In the genomic region with DNA sequence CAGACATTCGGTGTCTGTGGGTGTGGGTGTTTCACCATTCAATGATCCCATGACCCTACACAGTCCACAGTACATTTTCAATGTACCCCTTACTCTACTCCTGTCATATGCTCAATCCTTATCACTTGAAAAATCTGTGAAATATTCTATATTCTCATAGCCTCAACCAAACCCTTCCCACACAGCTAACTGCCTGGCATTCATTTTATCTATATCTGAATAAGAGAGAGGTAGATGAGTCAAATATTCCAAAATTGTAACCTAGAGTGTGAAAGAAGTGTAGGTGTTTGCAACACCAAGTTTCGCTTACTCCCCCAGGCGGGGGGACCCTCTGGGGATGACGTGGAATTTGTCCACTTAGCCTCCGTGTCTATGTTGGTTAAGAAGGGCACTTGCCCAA, we compare ENCODE assay signal across 19 cellular contexts.
DNase-seq lines count a peak whose midpoint lies in the region; ATAC-seq lines count a peak whose summit lies in the region.
"Had no signal": no experiment of that assay in that cellular context is flagged by ENCODE, and none has a peak within 500 bp of the region (broad histone marks: within the 10 kb centered on the region; RNA-seq: fewer than 3 reads in every experiment).

No MANE protein-coding gene starts in this region.

- peak; percentile 52 for DNase-seq in activated T-cell treated with anti-CD3 and anti-CD28 coated beads for 24 hours (ENCODE audit: low read depth)
- no peak for DNase-seq in activated T-cell treated with anti-CD3 and anti-CD28 coated beads for 4 hours
- DNase-seq in activated T-helper 9 cell treated with anti-CD3 and anti-CD28 coated beads, Interleukin-2, amount 50 U/mL, for 16 hours (ENCODE audit: low read depth) = peak; percentile 43
- DNase-seq in stimulated activated CD4-positive, alpha-beta T cell treated with anti-CD3 and anti-CD28 coated beads, Interleukin-2, amount 100 ng/mL, for 24 hours = peak; percentile 71 to 74
- peak; percentile 78 for DNase-seq in stimulated activated naive CD8-positive, alpha-beta T cell treated with anti-CD3 and anti-CD28 coated beads, Interleukin-15, Interleukin-2, amounts not matched to agents 100 U/mL and 50 U/mL, for 24 hours
- DNase-seq in MV-4-11 (lab: John Stamatoyannopoulos, UW) = no peak
- DNase-seq in NCI-H1092 treated with DMSO at 0.1 percent for 48 hours (lab: John Stamatoyannopoulos, UW) = no peak
- no peak for DNase-seq in SK-N-DZ (ENCODE audit: low spot score)
- DNase-seq: activated gamma-delta T cell treated with Interleukin-2 at 50 U/mL for 16 hours; CD4-positive, CD25-positive, alpha-beta regulatory T cell; DMS79; foreskin melanocyte; left colon; NCI-H2029; NCI-H526; SHP77 treated with DMSO at 0.1 percent for 48 hours; spleen; stomach; T-helper 17 cell had no signal

- peak; percentile 78 for ATAC-seq in stimulated activated naive CD8-positive, alpha-beta T cell treated with anti-CD3 and anti-CD28 coated beads, Interleukin-15, Interleukin-2, amounts not matched to agents 100 U/mL and 50 U/mL, for 24 hours
- ATAC-seq: left colon, T-helper 17 cell had no signal

Comparison
In these comparisons a context has a peak if more than half of its experiments do, and no peak if none do; other contexts are left out.
1. DNase-seq: peak in activated T-cell treated with anti-CD3 and anti-CD28 coated beads for 24 hours (single experiment), activated T-helper 9 cell treated with anti-CD3 and anti-CD28 coated beads, Interleukin-2, amount 50 U/mL, for 16 hours (single experiment), stimulated activated CD4-positive, alpha-beta T cell treated with anti-CD3 and anti-CD28 coated beads, Interleukin-2, amount 100 ng/mL, for 24 hours (2 of 2) and stimulated activated naive CD8-positive, alpha-beta T cell treated with anti-CD3 and anti-CD28 coated beads, Interleukin-15, Interleukin-2, amounts not matched to agents 100 U/mL and 50 U/mL, for 24 hours (single experiment); none in activated T-cell treated with anti-CD3 and anti-CD28 coated beads for 4 hours (single experiment), MV-4-11 (single experiment), NCI-H1092 treated with DMSO at 0.1 percent for 48 hours (single experiment) and SK-N-DZ (single experiment).